In the genomic region with DNA sequence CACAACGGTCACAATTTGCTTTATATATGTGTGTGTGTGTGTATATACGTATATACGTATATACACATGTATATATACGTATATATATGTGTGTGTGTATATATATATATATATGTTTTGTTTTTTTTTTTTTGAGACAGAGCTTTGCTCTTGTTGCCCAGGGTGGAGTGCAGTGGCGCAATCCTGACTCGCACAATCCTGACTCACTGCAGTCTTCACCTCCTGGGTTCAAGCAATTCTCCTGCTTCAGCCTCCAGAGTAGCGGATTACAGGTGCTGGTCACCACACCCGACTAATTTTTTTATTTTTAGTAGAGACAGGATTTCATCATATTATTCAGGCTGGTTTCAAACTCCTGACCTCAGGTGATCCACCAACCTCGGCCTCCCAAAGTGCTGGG, we compare ENCODE assay signal across 19 cellular contexts. TPM values are rescaled to one million over a fixed set of nuclear protein-coding genes. Genes with fewer than 3 reads are reported as not detected.
DNase-seq lines count a peak whose midpoint lies in the region; ATAC-seq, FAIRE-seq and TF ChIP-seq lines count a peak whose summit lies in the region.
"Had no signal": no experiment of that assay in that cellular context is flagged by ENCODE, and none has a peak within 500 bp of the region (broad histone marks: within the 10 kb centered on the region; RNA-seq: fewer than 3 reads in every experiment).

No MANE protein-coding gene starts in this region.

- no peak for TF ChIP-seq CTCF in IMR-90 (conservative IDR thresholded peaks at IDR 0.05; ENCODE audit: low read depth, low read length)
- no peak for TF ChIP-seq CTCF in chondrocyte (IDR thresholded peaks at IDR 0.05)

- H4K20me1 ChIP-seq in IMR-90 (ENCODE audit: insufficient read depth, low read length) = peaks cover 62% of the 10 kb centered on the region

- ATAC-seq in IMR-90 (ENCODE audit: low read depth) (no peak), sciatic nerve (no peak)
- ATAC-seq: heart right ventricle had no signal

- CTCF ChIA-PET in IMR-90 (lab: Yijun Ruan, JAX) = no interaction called here

- H3K36me3 ChIP-seq in IMR-90 (ENCODE audit: control insufficient read depth, insufficient read depth, low read length) (peaks cover 2% of the 10 kb centered on the region; the same call in 1 of the 2 replicates), trophoblast cell (ENCODE audit: control insufficient read depth in 1 of 2, insufficient read depth in 2 of 2, low read length in 2 of 2) (peaks cover 3 to 6% of the 10 kb centered on the region in 2 experiments)

- dilution Hi-C loops in IMR-90 (cut with HindIII; ENCODE audit: low sequenced_read_pairs, unreplicated experiment) = no loop called here

- H4K8ac ChIP-seq in IMR-90 (ENCODE audit: low read depth in 2 of 2, low read length in 2 of 2) = no peak overlapping the region
- H4K8ac ChIP-seq in trophoblast cell (ENCODE audit: low read depth, low read length) = no peak overlapping the region

- H2BK15ac ChIP-seq in IMR-90 (ENCODE audit: low read depth, low read length) = no peak overlapping the region

- no peak overlapping the region for H4K5ac ChIP-seq in IMR-90 (ENCODE audit: low read depth, low read length)

- no peak overlapping the region for H3K27ac ChIP-seq in IMR-90 (ENCODE audit: insufficient read depth, low read length)
- H3K27ac ChIP-seq in trophoblast cell (ENCODE audit: low read depth, low read length) = no peak overlapping the region
- H3K27ac ChIP-seq: SJSA1 had no signal

- H2AK5ac ChIP-seq in IMR-90 (ENCODE audit: low read depth, low read length) (no peak overlapping the region), trophoblast cell (ENCODE audit: low read length) (no peak overlapping the region)

- in situ Hi-C loops in IMR-90 (cut with MboI; ENCODE audit: low sequenced_read_pairs) = no loop called here

- no TSS peak for BruUV-seq in IMR-90 (replicated peaks; lab: Mats Ljungman, UMichigan)

- H3K4ac ChIP-seq in IMR-90 (ENCODE audit: low read depth, low read length) (no peak overlapping the region), trophoblast cell (ENCODE audit: low read depth, low read length) (peak overlapping the region; percentile 96)

- H3K9me3 ChIP-seq in IMR-90 (ENCODE audit: control insufficient read depth, insufficient read depth, low read length) = no peaks in the 10 kb centered on the region
- no peaks in the 10 kb centered on the region for H3K9me3 ChIP-seq in trophoblast cell (ENCODE audit: insufficient read depth, low read depth, low read length)
- H3K9me3 ChIP-seq: heart right ventricle, SJSA1 had no signal

- no peak overlapping the region for H2BK20ac ChIP-seq in IMR-90 (ENCODE audit: low read depth, low read length)

- H2BK120ac ChIP-seq in IMR-90 (ENCODE audit: low read depth, low read length) (no peak overlapping the region), trophoblast cell (ENCODE audit: insufficient read depth, low read length, poor library complexity) (no peak overlapping the region)

- no peak overlapping the region for H3K18ac ChIP-seq in IMR-90 (ENCODE audit: low read depth, low read length)
- no peak overlapping the region for H3K18ac ChIP-seq in trophoblast cell (ENCODE audit: low read length)

- H3K27me3 ChIP-seq in IMR-90 (ENCODE audit: control insufficient read depth, insufficient read depth, low read length) (no peaks in the 10 kb centered on the region), trophoblast cell (ENCODE audit: insufficient read depth, low read length) (no peaks in the 10 kb centered on the region)
- H3K27me3 ChIP-seq: heart right ventricle, MG63, SJSA1 had no signal

- H3K4me3 ChIP-seq in IMR-90 (ENCODE audit: insufficient read depth, low read depth, low read length) = no peak overlapping the region
- no peak overlapping the region for H3K4me3 ChIP-seq in trophoblast cell (ENCODE audit: low read depth, low read length)
- H3K4me3 ChIP-seq: heart right ventricle, MG63, SJSA1 had no signal

- DNase-seq in activated T-cell treated with anti-CD3 and anti-CD28 coated beads, Interleukin-2, amount 50 U/mL, for 24 hours = no peak
- no peak for DNase-seq in activated T-cell treated with anti-CD3 and anti-CD28 coated beads, Interleukin-2, amount 50 U/mL, for 1 hour
- DNase-seq in IMR-90 (no peak), chondrocyte (ENCODE audit: low spot score) (no peak), trophoblast cell (peak; percentile 17 to 44), RCC 7860 (ENCODE audit: low spot score) (no peak), sciatic nerve (ENCODE audit: low spot score) (no peak), HTR-8/SVneo (ENCODE audit: insufficient read length, low spot score) (no peak)
- DNase-seq: activated CD8-positive, alpha-beta memory T cell treated with anti-CD3 and anti-CD28 coated beads, Interleukin-2, amount 50 U/mL, for 48 hours; activated naive CD4-positive, alpha-beta T cell; dermis blood vessel endothelial cell; heart right ventricle; MG63; NCI-H2081 treated with DMSO at 0.1 percent for 48 hours; NCI-H526; retina had no signal

- peaks cover 39% of the 10 kb centered on the region for H3K36me3 Mint-ChIP-seq in activated T-cell treated with anti-CD3 and anti-CD28 coated beads, Interleukin-2, amount 50 U/mL, for 24 hours (ENCODE audit: low read depth)
- H3K36me3 Mint-ChIP-seq in chondrocyte (ENCODE audit: low read depth) = peaks cover 1% of the 10 kb centered on the region

- peaks cover 2% of the 10 kb centered on the region for H3K9me3 Mint-ChIP-seq in activated T-cell treated with anti-CD3 and anti-CD28 coated beads, Interleukin-2, amount 50 U/mL, for 24 hours
- no peaks in the 10 kb centered on the region for H3K9me3 Mint-ChIP-seq in chondrocyte (ENCODE audit: low read depth)
- H3K9me3 Mint-ChIP-seq: memory B cell had no signal

- TF ChIP-seq RAD21 in IMR-90 (IDR thresholded peaks at IDR 0.05; ENCODE audit: low read length) = no peak

- H4K12ac ChIP-seq in trophoblast cell (ENCODE audit: low read depth, low read length) = no peak overlapping the region

- H4K91ac ChIP-seq in IMR-90 (ENCODE audit: insufficient read depth, low read depth, low read length) = no peak overlapping the region
- no peak overlapping the region for H4K91ac ChIP-seq in trophoblast cell (ENCODE audit: low read depth, low read length)

- H3K9ac ChIP-seq in IMR-90 (ENCODE audit: low read depth, low read length) = no peak overlapping the region
- H3K9ac ChIP-seq in trophoblast cell (ENCODE audit: low read length) = no peak overlapping the region

- H2BK12ac ChIP-seq in trophoblast cell (ENCODE audit: low read length) = no peak overlapping the region

- no peak for TF ChIP-seq POLR2A in IMR-90 (IDR thresholded peaks at IDR 0.05; ENCODE audit: low read depth, low read length)

- intact Hi-C loops in IMR-90 (cut with micrococcal nuclease) = no loop called here
- intact Hi-C loops in sciatic nerve (cut with DNase I) = no loop called here

- peaks cover 2% of the 10 kb centered on the region for H3K9me1 ChIP-seq in IMR-90 (ENCODE audit: insufficient read depth, low read length)

- H3K79me2 ChIP-seq in trophoblast cell (ENCODE audit: control insufficient read depth, insufficient read depth, low read length, poor library complexity) = peaks cover 19% of the 10 kb centered on the region

- H3K4me1 Mint-ChIP-seq in activated T-cell treated with anti-CD3 and anti-CD28 coated beads, Interleukin-2, amount 50 U/mL, for 24 hours (ENCODE audit: low read depth) = peaks cover 72% of the 10 kb centered on the region
- peaks cover 57% of the 10 kb centered on the region for H3K4me1 Mint-ChIP-seq in chondrocyte (ENCODE audit: low read depth)

- H3K4me1 ChIP-seq in IMR-90 (ENCODE audit: control insufficient read depth, insufficient read depth, low read length) = peaks cover 6% of the 10 kb centered on the region; the same call in 1 of the 2 replicates
- no peaks in the 10 kb centered on the region for H3K4me1 ChIP-seq in trophoblast cell (ENCODE audit: control insufficient read depth in 1 of 2, insufficient read depth in 2 of 2, low read length in 2 of 2)

- H3K4me2 ChIP-seq in IMR-90 (ENCODE audit: low read depth, low read length) (no peak overlapping the region), trophoblast cell (ENCODE audit: low read length) (no peak overlapping the region)

- H3K27ac Mint-ChIP-seq in activated T-cell treated with anti-CD3 and anti-CD28 coated beads, Interleukin-2, amount 50 U/mL, for 24 hours = peak overlapping the region; percentile 55
- H3K27ac Mint-ChIP-seq in chondrocyte (ENCODE audit: unreplicated experiment) = peak overlapping the region; percentile 51

- H3K27me3 Mint-ChIP-seq in activated T-cell treated with anti-CD3 and anti-CD28 coated beads, Interleukin-2, amount 50 U/mL, for 24 hours = no peaks in the 10 kb centered on the region
- H3K27me3 Mint-ChIP-seq in chondrocyte (ENCODE audit: low read depth) = no peaks in the 10 kb centered on the region
- H3K27me3 Mint-ChIP-seq: memory B cell had no signal

- no CpG with 5 or more reads among the region's 9 CpGs for WGBS in IMR-90 (ENCODE audit: extremely low coverage in 2 of 2, insufficient read length in 1 of 2), 2 experiments
- no CpG with 5 or more reads among the region's 9 CpGs for WGBS in trophoblast cell (ENCODE audit: extremely low coverage, insufficient coverage, insufficient read length)

- H3K79me1 ChIP-seq in IMR-90 (ENCODE audit: low read depth in 1 of 2, low read length in 2 of 2) = peaks cover 38 to 62% of the 10 kb centered on the region in 2 experiments
- H3K79me1 ChIP-seq in trophoblast cell (ENCODE audit: low read length) = peaks cover 9% of the 10 kb centered on the region

- no peak overlapping the region for H3K4me3 Mint-ChIP-seq in activated T-cell treated with anti-CD3 and anti-CD28 coated beads, Interleukin-2, amount 50 U/mL, for 24 hours
- H3K4me3 Mint-ChIP-seq in chondrocyte (ENCODE audit: unreplicated experiment) = no peak overlapping the region

- no peak overlapping the region for H3K14ac ChIP-seq in IMR-90 (replicated peaks; ENCODE audit: low read depth, low read length)
- H3K14ac ChIP-seq in trophoblast cell (ENCODE audit: low read length) = no peak overlapping the region

- no peak for FAIRE-seq in RCC 7860 (lab: Jason Lieb, UNC)
- FAIRE-seq in HTR-8/SVneo (lab: Jason Lieb, UNC) = no peak
- FAIRE-seq: islet of Langerhans had no signal

- no peak overlapping the region for H3K23ac ChIP-seq in IMR-90 (ENCODE audit: low read depth, low read length)
- no peak overlapping the region for H3K23ac ChIP-seq in trophoblast cell (ENCODE audit: low read length)

- POLR2A ChIA-PET in IMR-90 (lab: Charles Lee; ENCODE audit: unreplicated experiment) = no interaction called here

- H2BK5ac ChIP-seq in IMR-90 (ENCODE audit: low read depth, low read length, poor library complexity, severe bottlenecking) (no peak overlapping the region), trophoblast cell (ENCODE audit: low read depth, low read length, poor library complexity) (no peak overlapping the region)

- no peak overlapping the region for H3K56ac ChIP-seq in IMR-90 (ENCODE audit: extremely low read depth, insufficient read depth, low read length)

- H2AK9ac ChIP-seq in IMR-90 (replicated peaks; ENCODE audit: low read depth, low read length, poor library complexity) = no peak overlapping the region

- H2AFZ ChIP-seq in IMR-90 (replicated peaks; ENCODE audit: low read length, poor library complexity) (no peak overlapping the region), trophoblast cell (ENCODE audit: insufficient read depth, low read length, poor library complexity) (no peak overlapping the region)

RNA-seq across cellular contexts. Expression of a gene that starts 3.1 kb away (rescaled TPM):
- total RNA-seq in IMR-90 (2012; rRNA removed) (8.8 and 11.9 TPM in 2 replicates), chondrocyte (21.3 to 25.0 TPM (median 22.6 TPM) in 3 replicates), sciatic nerve (59.5 TPM)
- polyA plus RNA-seq in IMR-90 (2012; rRNA removed) = 11.2 and 13.9 TPM in 2 replicates
- 2.2 and 6.6 TPM in 2 replicates for polyA plus RNA-seq in IMR-90 (2012; cell fraction: cytosol; rRNA removed)
- 7.7 and 15.6 TPM in 2 replicates for polyA plus RNA-seq in IMR-90 (2012; cell fraction: nucleus; rRNA removed; ENCODE audit: low replicate concordance)
- polyA plus RNA-seq in trophoblast cell (2013) = 61.8 and 63.0 TPM in 2 replicates

Comparison
In these comparisons a context has a peak if more than half of its experiments do, and no peak if none do; other contexts are left out.
1. DNase-seq: peak in trophoblast cell (2 of 2); none in activated T-cell treated with anti-CD3 and anti-CD28 coated beads, Interleukin-2, amount 50 U/mL, for 24 hours (single experiment), activated T-cell treated with anti-CD3 and anti-CD28 coated beads, Interleukin-2, amount 50 U/mL, for 1 hour (single experiment), IMR-90 (single experiment), chondrocyte (single experiment), RCC 7860 (single experiment), sciatic nerve (single experiment) and HTR-8/SVneo (single experiment).